Comparison of ENCODE assay signal across 1 cellular context in the genomic region with DNA sequence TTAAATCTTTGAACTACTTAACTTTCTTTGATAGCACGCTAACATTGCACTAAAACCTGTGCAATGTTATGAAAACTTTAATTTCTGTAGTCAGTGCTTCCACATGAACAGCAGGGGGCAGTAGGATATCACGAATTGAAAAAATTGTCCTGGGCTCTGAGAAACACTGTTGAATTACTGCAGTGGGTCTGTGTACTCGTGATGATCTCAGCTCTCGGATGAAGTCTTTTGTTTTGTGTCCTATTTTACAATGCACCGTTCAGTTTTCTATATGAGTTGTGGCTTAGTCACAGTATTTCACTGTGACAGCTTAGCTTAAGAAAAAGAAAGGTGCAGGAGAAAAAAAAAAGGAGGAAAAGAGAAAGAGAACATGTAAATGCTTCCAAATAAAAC.
TF ChIP-seq lines count a peak whose summit lies in the region.

No MANE protein-coding gene starts in this region.

TF ChIP-seq in HepG2, 621 proteins besides CTCF, POLR2A, EP300 and RAD21 (continued from another document and continues in another):
- TF ChIP-seq, protein P1, sequence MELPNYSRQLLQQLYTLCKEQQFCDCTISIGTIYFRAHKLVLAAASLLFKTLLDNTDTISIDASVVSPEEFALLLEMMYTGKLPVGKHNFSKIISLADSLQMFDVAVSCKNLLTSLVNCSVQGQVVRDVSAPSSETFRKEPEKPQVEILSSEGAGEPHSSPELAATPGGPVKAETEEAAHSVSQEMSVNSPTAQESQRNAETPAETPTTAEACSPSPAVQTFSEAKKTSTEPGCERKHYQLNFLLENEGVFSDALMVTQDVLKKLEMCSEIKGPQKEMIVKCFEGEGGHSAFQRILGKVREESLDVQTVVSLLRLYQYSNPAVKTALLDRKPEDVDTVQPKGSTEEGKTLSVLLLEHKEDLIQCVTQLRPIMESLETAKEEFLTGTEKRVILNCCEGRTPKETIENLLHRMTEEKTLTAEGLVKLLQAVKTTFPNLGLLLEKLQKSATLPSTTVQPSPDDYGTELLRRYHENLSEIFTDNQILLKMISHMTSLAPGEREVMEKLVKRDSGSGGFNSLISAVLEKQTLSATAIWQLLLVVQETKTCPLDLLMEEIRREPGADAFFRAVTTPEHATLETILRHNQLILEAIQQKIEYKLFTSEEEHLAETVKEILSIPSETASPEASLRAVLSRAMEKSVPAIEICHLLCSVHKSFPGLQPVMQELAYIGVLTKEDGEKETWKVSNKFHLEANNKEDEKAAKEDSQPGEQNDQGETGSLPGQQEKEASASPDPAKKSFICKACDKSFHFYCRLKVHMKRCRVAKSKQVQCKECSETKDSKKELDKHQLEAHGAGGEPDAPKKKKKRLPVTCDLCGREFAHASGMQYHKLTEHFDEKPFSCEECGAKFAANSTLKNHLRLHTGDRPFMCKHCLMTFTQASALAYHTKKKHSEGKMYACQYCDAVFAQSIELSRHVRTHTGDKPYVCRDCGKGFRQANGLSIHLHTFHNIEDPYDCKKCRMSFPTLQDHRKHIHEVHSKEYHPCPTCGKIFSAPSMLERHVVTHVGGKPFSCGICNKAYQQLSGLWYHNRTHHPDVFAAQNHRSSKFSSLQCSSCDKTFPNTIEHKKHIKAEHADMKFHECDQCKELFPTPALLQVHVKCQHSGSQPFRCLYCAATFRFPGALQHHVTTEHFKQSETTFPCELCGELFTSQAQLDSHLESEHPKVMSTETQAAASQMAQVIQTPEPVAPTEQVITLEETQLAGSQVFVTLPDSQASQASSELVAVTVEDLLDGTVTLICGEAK (IDR thresholded peaks at IDR 0.05): no peak
- TF ChIP-seq, protein P1 (CRISPR knock-in tag; IDR thresholded peaks at IDR 0.05): no peak
- TF ChIP-seq, protein P2, sequence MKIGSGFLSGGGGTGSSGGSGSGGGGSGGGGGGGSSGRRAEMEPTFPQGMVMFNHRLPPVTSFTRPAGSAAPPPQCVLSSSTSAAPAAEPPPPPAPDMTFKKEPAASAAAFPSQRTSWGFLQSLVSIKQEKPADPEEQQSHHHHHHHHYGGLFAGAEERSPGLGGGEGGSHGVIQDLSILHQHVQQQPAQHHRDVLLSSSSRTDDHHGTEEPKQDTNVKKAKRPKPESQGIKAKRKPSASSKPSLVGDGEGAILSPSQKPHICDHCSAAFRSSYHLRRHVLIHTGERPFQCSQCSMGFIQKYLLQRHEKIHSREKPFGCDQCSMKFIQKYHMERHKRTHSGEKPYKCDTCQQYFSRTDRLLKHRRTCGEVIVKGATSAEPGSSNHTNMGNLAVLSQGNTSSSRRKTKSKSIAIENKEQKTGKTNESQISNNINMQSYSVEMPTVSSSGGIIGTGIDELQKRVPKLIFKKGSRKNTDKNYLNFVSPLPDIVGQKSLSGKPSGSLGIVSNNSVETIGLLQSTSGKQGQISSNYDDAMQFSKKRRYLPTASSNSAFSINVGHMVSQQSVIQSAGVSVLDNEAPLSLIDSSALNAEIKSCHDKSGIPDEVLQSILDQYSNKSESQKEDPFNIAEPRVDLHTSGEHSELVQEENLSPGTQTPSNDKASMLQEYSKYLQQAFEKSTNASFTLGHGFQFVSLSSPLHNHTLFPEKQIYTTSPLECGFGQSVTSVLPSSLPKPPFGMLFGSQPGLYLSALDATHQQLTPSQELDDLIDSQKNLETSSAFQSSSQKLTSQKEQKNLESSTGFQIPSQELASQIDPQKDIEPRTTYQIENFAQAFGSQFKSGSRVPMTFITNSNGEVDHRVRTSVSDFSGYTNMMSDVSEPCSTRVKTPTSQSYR (CRISPR knock-in tag; IDR thresholded peaks at IDR 0.05; ENCODE audit: borderline replicate concordance): no peak
- no peak for TF ChIP-seq ZNF879 (CRISPR knock-in tag; IDR thresholded peaks at IDR 0.05)
- TF ChIP-seq, protein P3, sequence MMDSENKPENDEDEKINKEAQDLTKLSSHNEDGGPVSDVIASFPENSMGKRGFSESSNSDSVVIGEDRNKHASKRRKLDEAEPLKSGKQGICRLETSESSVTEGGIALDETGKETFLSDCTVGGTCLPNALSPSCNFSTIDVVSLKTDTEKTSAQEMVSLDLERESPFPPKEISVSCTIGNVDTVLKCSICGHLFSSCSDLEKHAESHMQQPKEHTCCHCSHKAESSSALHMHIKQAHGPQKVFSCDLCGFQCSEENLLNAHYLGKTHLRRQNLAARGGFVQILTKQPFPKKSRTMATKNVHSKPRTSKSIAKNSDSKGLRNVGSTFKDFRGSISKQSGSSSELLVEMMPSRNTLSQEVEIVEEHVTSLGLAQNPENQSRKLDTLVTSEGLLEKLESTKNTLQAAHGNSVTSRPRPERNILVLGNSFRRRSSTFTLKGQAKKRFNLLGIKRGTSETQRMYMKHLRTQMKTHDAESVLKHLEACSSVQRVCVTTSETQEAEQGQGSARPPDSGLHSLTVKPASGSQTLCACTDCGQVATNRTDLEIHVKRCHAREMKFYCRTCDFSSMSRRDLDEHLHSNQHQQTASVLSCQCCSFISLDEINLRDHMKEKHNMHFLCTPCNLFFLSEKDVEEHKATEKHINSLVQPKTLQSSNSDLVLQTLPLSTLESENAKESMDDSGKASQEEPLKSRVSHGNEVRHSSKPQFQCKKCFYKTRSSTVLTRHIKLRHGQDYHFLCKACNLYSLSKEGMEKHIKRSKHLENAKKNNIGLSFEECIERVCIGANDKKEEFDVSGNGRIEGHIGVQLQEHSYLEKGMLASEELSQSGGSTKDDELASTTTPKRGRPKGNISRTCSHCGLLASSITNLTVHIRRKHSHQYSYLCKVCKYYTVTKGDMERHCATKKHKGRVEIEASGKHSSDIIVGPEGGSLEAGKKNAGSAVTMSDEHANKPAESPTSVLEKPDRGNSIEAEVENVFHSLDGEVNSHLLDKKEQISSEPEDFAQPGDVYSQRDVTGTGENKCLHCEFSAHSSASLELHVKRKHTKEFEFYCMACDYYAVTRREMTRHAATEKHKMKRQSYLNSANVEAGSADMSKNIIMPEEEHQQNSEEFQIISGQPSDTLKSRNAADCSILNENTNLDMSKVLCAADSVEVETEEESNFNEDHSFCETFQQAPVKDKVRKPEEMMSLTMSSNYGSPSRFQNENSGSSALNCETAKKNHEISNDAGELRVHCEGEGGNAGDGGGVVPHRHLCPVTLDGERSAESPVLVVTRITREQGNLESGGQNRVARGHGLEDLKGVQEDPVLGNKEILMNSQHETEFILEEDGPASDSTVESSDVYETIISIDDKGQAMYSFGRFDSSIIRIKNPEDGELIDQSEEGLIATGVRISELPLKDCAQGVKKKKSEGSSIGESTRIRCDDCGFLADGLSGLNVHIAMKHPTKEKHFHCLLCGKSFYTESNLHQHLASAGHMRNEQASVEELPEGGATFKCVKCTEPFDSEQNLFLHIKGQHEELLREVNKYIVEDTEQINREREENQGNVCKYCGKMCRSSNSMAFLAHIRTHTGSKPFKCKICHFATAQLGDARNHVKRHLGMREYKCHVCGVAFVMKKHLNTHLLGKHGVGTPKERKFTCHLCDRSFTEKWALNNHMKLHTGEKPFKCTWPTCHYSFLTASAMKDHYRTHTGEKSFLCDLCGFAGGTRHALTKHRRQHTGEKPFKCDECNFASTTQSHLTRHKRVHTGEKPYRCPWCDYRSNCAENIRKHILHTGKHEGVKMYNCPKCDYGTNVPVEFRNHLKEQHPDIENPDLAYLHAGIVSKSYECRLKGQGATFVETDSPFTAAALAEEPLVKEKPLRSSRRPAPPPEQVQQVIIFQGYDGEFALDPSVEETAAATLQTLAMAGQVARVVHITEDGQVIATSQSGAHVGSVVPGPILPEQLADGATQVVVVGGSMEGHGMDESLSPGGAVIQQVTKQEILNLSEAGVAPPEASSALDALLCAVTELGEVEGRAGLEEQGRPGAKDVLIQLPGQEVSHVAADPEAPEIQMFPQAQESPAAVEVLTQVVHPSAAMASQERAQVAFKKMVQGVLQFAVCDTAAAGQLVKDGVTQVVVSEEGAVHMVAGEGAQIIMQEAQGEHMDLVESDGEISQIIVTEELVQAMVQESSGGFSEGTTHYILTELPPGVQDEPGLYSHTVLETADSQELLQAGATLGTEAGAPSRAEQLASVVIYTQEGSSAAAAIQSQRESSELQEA (CRISPR knock-in tag; IDR thresholded peaks at IDR 0.05; ENCODE audit: not compliant biosample characterization): no peak
- no peak for TF ChIP-seq MED1 (CRISPR knock-in tag; IDR thresholded peaks at IDR 0.05)
- no peak for TF ChIP-seq NR1H2 (CRISPR knock-in tag; IDR thresholded peaks at IDR 0.05; ENCODE audit: borderline replicate concordance, low read depth)
- 0 out of 2 replicates have a peak, but pooled peaks have one; percentile 16 for TF ChIP-seq KAT8 (CRISPR knock-in tag; IDR thresholded peaks at IDR 0.05)
- TF ChIP-seq ZNF552 (CRISPR knock-in tag; IDR thresholded peaks at IDR 0.05; ENCODE audit: borderline replicate concordance): no peak
- TF ChIP-seq FOXJ3 (CRISPR knock-in tag; IDR thresholded peaks at IDR 0.05; ENCODE audit: borderline replicate concordance): no peak
- 0 out of 3 replicates have a peak, but pooled peaks have one; percentile 37 for TF ChIP-seq MXI1 (IDR thresholded peaks at IDR 0.05; ENCODE audit: borderline replicate concordance, low read depth, low read length)
- TF ChIP-seq, protein P4, sequence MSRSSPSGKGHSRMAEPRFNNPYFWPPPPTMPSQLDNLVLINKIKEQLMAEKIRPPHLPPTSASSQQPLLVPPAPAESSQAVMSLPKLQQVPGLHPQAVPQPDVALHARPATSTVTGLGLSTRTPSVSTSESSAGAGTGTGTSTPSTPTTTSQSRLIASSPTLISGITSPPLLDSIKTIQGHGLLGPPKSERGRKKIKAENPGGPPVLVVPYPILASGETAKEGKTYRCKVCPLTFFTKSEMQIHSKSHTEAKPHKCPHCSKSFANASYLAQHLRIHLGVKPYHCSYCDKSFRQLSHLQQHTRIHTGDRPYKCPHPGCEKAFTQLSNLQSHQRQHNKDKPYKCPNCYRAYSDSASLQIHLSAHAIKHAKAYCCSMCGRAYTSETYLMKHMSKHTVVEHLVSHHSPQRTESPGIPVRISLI (CRISPR knock-in tag; IDR thresholded peaks at IDR 0.05; ENCODE audit: borderline replicate concordance): no peak
- TF ChIP-seq, protein P5, sequence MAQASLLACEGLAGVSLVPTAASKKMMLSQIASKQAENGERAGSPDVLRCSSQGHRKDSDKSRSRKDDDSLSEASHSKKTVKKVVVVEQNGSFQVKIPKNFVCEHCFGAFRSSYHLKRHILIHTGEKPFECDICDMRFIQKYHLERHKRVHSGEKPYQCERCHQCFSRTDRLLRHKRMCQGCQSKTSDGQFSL (CRISPR knock-in tag; IDR thresholded peaks at IDR 0.05): no peak
- no peak for TF ChIP-seq FOXK2 (IDR thresholded peaks at IDR 0.05)
- no peak for TF ChIP-seq ZNF383 (CRISPR knock-in tag; IDR thresholded peaks at IDR 0.05; ENCODE audit: borderline replicate concordance)
- TF ChIP-seq KDM5B (CRISPR knock-in tag; IDR thresholded peaks at IDR 0.05; ENCODE audit: borderline replicate concordance): no peak
- TF ChIP-seq NFATC3 (CRISPR knock-in tag; IDR thresholded peaks at IDR 0.05): no peak
- TF ChIP-seq KDM1A (CRISPR knock-in tag; IDR thresholded peaks at IDR 0.05): no peak
- TF ChIP-seq, protein P6, sequence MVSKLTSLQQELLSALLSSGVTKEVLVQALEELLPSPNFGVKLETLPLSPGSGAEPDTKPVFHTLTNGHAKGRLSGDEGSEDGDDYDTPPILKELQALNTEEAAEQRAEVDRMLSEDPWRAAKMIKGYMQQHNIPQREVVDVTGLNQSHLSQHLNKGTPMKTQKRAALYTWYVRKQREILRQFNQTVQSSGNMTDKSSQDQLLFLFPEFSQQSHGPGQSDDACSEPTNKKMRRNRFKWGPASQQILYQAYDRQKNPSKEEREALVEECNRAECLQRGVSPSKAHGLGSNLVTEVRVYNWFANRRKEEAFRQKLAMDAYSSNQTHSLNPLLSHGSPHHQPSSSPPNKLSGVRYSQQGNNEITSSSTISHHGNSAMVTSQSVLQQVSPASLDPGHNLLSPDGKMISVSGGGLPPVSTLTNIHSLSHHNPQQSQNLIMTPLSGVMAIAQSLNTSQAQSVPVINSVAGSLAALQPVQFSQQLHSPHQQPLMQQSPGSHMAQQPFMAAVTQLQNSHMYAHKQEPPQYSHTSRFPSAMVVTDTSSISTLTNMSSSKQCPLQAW (CRISPR knock-in tag; IDR thresholded peaks at IDR 0.05): no peak
- 0 out of 2 replicates have a peak, but pooled peaks have one; percentile 26 for TF ChIP-seq PPARG (CRISPR knock-in tag; conservative IDR thresholded peaks at IDR 0.05)
- TF ChIP-seq STAT5B (CRISPR knock-in tag; IDR thresholded peaks at IDR 0.05): no peak
